Comparison of ENCODE assay signal across 37 cellular contexts in genomic region chr16:84279871-84280270, GRCh38. TPM values are rescaled to one million over a fixed set of nuclear protein-coding genes. Genes with fewer than 3 reads are reported as not detected.
"Had no signal": no experiment of that assay in that cellular context is flagged by ENCODE, and none has a peak within 500 bp of the region (broad histone marks: within the 10 kb centered on the region; RNA-seq: fewer than 3 reads in every experiment).

No MANE protein-coding gene starts in this region.

- H2AFZ ChIP-seq: hepatocyte had no signal

- DNase-seq: colonic mucosa; effector CD8-positive, alpha-beta T cell; foreskin fibroblast; gastrocnemius medialis; heart left ventricle; left colon; left ventricle myocardium superior; lower lobe of right lung; naive thymus-derived CD8-positive, alpha-beta T cell; pancreas; stimulated activated CD4-positive, alpha-beta T cell treated with anti-CD3 and anti-CD28 coated beads, Interleukin-12 subunit alpha, Interleukin-12 subunit beta, amount 100 ng/mL, for 4 hours; stimulated activated CD4-positive, alpha-beta T cell treated with anti-CD3 and anti-CD28 coated beads, Interleukin-1b, Interleukin-23, amount 100 ng/mL, for 48 hours; stimulated activated CD4-positive, alpha-beta T cell treated with anti-CD3 and anti-CD28 coated beads, Interleukin-4, amount 100 ng/mL, for 24 hours; stimulated activated naive CD4-positive, alpha-beta T cell treated with Interleukin-2 at 50 U/mL for 16 hours; stomach; thyroid gland; trophoblast cell had no signal

- H3K4me1 ChIP-seq: colonic mucosa, pancreas, thyroid gland had no signal

- H3K9me3 ChIP-seq: colonic mucosa, gastrocnemius medialis, heart left ventricle, lower lobe of right lung, neutrophil, pancreas, right atrium auricular region, stomach, thyroid gland, vagina had no signal

- H3K4me3 Mint-ChIP-seq: dendritic cell treated with granulocyte-macrophage colony-stimulating factor and Interleukin-4, amounts not matched to agents 40 ng/mL and 50 ng/mL, for 4 days; endodermal cell; naive thymus-derived CD8-positive, alpha-beta T cell; stimulated activated effector memory CD8-positive, alpha-beta T cell treated with anti-CD3 and anti-CD28 coated beads, Interleukin-12 subunit alpha, Interleukin-12 subunit beta, amount 100 ng/mL, for 72 hours had no signal

- H3K4me2 ChIP-seq: hepatocyte, smooth muscle cell had no signal

- H3K4me3 ChIP-seq: colonic mucosa, gastrocnemius medialis, heart left ventricle, hepatocyte, lower lobe of right lung, pancreas, right atrium auricular region, smooth muscle cell, stomach, thyroid gland, vagina had no signal

- H3K27ac Mint-ChIP-seq: dendritic cell treated with granulocyte-macrophage colony-stimulating factor and Interleukin-4, amounts not matched to agents 40 ng/mL and 50 ng/mL, for 4 days; endodermal cell; naive thymus-derived CD8-positive, alpha-beta T cell; progenitor cell of endocrine pancreas; stimulated activated effector memory CD8-positive, alpha-beta T cell treated with anti-CD3 and anti-CD28 coated beads, Interleukin-12 subunit alpha, Interleukin-12 subunit beta, amount 100 ng/mL, for 72 hours had no signal

- H3K79me2 ChIP-seq: hepatocyte had no signal

- H3K9me3 Mint-ChIP-seq: dendritic cell treated with granulocyte-macrophage colony-stimulating factor and Interleukin-4, amounts not matched to agents 40 ng/mL and 50 ng/mL, for 4 days; endodermal cell; naive thymus-derived CD8-positive, alpha-beta T cell; stimulated activated effector memory CD8-positive, alpha-beta T cell treated with anti-CD3 and anti-CD28 coated beads, Interleukin-12 subunit alpha, Interleukin-12 subunit beta, amount 100 ng/mL, for 72 hours had no signal

- H3K27ac ChIP-seq: colonic mucosa, epithelial cell of prostate, gastrocnemius medialis, heart left ventricle, hepatocyte, lower lobe of right lung, neutrophil, pancreas, right atrium auricular region, stomach, thyroid gland, vagina had no signal

- H3K36me3 Mint-ChIP-seq: naive thymus-derived CD8-positive, alpha-beta T cell; stimulated activated effector memory CD8-positive, alpha-beta T cell treated with anti-CD3 and anti-CD28 coated beads, Interleukin-12 subunit alpha, Interleukin-12 subunit beta, amount 100 ng/mL, for 72 hours had no signal

- H3K27me3 ChIP-seq: colonic mucosa, gastrocnemius medialis, hepatocyte, neutrophil, right atrium auricular region, thyroid gland, vagina had no signal

- H3K36me3 ChIP-seq: colonic mucosa, gastrocnemius medialis, heart left ventricle, lower lobe of right lung, neutrophil, pancreas, right atrium auricular region, stomach, thyroid gland, vagina had no signal

- ATAC-seq: esophagus mucosa; gastrocnemius medialis; heart left ventricle; left colon; left ventricle myocardium superior; lower lobe of right lung; naive thymus-derived CD8-positive, alpha-beta T cell; pancreas; sciatic nerve; stimulated activated effector memory CD8-positive, alpha-beta T cell treated with anti-CD3 and anti-CD28 coated beads, Interleukin-12 subunit alpha, Interleukin-12 subunit beta, amount 100 ng/mL, for 72 hours had no signal

- H3K4me1 Mint-ChIP-seq: stimulated activated effector memory CD8-positive, alpha-beta T cell treated with anti-CD3 and anti-CD28 coated beads, Interleukin-12 subunit alpha, Interleukin-12 subunit beta, amount 100 ng/mL, for 72 hours had no signal

RNA-seq across cellular contexts. Expression of gene WFDC1, which starts 14.8 kb away (rescaled TPM):
- total RNA-seq: glomerular endothelial cell; naive thymus-derived CD8-positive, alpha-beta T cell had no signal
- polyA plus RNA-seq: naive thymus-derived CD8-positive, alpha-beta T cell; neural cell had no signal

RNA-seq across cellular contexts. Expression of gene KCNG4, which starts 40.1 kb away (rescaled TPM):
- total RNA-seq: colonic mucosa; endodermal cell; esophagus mucosa; gastrocnemius medialis; glomerular endothelial cell; heart left ventricle; hepatocyte; kidney epithelial cell; left colon; left ventricle myocardium superior; lower lobe of right lung; mesenteric fat pad; naive thymus-derived CD8-positive, alpha-beta T cell; omental fat pad; pancreas; progenitor cell of endocrine pancreas; right atrium auricular region; sciatic nerve; smooth muscle cell; stomach; subcutaneous adipose tissue; temporal lobe; thyroid gland; ureter; vagina had no signal
- polyA plus RNA-seq: heart left ventricle; hepatocyte; naive thymus-derived CD8-positive, alpha-beta T cell; neural cell; smooth muscle cell; stomach had no signal
